8 cellular contexts compared by ENCODE assay signal in the genomic region with DNA sequence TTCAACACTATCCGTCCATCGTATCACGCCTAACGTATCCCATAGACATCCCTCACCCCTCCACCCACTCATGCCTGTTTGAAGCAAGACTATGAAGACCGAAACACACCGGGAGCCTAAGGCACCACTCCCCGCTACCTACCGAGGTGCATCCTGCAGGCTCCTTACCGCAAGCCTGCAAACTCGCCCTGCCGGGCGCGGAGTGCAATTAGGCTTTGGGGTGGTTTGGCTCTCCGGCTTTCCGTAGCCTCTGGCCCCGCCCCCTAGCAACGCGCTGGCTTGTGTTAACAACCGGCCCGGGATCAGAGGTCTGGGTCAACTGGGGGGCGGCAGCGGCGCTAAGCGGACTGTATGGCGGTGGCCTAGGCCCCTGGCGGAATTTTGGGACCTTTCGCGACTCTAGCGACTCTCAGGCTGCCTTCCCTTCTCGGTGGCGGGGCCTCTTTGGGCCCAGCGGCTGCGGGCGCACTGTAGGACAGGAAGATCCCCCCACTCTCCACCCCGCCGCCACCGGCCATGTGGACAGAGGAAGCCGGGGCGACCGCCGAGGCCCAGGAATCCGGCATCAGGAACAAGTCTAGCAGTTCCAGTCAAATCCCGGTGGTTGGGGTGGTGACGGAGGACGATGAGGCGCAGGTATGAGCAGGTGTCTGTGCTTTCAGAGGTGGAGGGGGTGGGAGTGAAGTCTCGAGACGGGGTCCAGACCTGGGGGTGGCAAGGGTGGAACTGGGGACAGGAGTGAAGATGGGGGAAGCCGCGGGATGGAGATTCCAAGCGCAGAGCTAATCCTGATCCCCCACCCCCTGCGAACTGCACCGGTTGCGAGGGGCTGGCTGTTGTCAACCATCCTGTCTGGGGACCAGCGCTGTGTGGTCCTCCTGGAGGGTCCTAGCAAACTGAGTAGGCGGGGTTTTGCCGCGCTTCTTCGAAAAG. TPM values are rescaled to one million over a fixed set of nuclear protein-coding genes. Genes with fewer than 3 reads are reported as not detected.
DNase-seq lines count a peak whose midpoint lies in the region; ATAC-seq and TF ChIP-seq lines count a peak whose summit lies in the region.

A gene with protein sequence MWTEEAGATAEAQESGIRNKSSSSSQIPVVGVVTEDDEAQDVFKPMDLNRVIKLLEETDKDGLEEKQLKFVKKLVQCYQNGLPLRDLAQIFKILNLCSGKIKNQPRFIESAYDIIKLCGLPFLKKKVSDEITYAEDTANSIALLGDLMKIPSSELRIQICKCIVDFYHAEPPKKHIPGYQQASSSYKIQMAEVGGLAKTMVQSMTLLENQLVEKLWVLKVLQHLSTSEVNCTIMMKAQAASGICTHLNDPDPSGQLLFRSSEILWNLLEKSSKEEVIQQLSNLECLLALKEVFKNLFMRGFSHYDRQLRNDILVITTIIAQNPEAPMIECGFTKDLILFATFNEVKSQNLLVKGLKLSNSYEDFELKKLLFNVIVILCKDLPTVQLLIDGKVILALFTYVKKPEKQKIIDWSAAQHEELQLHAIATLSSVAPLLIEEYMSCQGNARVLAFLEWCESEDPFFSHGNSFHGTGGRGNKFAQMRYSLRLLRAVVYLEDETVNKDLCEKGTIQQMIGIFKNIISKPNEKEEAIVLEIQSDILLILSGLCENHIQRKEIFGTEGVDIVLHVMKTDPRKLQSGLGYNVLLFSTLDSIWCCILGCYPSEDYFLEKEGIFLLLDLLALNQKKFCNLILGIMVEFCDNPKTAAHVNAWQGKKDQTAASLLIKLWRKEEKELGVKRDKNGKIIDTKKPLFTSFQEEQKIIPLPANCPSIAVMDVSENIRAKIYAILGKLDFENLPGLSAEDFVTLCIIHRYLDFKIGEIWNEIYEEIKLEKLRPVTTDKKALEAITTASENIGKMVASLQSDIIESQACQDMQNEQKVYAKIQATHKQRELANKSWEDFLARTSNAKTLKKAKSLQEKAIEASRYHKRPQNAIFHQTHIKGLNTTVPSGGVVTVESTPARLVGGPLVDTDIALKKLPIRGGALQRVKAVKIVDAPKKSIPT (plus strand): TSS at position 266 of the 933 bp plus-strand sequence. CDS start 251 bp downstream, at position 517.

- H3K4me1 Mint-ChIP-seq in endothelial cell (ENCODE audit: unreplicated experiment) = peaks cover 18% of the 10 kb centered on the region
- H3K4me1 Mint-ChIP-seq in mesothelial cell of epicardium = peaks cover 15% of the 10 kb centered on the region

- DNase-seq in COLO668 (lab: John Stamatoyannopoulos, UW; ENCODE audit: unreplicated experiment) = peak; percentile 81
- DNase-seq in NOMO-1 (lab: John Stamatoyannopoulos, UW; ENCODE audit: unreplicated experiment in 2 of 2) = peak; percentile 95 to 97
- DNase-seq in activated CD8-positive, alpha-beta memory T cell treated with anti-CD3 and anti-CD28 coated beads, Interleukin-2, amount 50 U/mL, for 1 hour (ENCODE audit: extremely low read depth) = peak; percentile 62
- DNase-seq in endothelial cell (ENCODE audit: low spot score) = peak; percentile 93
- DNase-seq in mesothelial cell of epicardium (ENCODE audit: low spot score in 2 of 2, unreplicated experiment in 2 of 2) = peak; percentile 69 to 89
- peak; percentile 77 for DNase-seq in stimulated activated CD8-positive, alpha-beta memory T cell treated with anti-CD3 and anti-CD28 coated beads, Interleukin-15, amount 100 ng/mL, for 1 hour (ENCODE audit: low read depth)

- H3K4me3 Mint-ChIP-seq in endothelial cell (ENCODE audit: unreplicated experiment) (peak within 1 kb of the TSS; percentile 96), mesothelial cell of epicardium (peak within 1 kb of the TSS; percentile 88)

- peaks cover 10% of the 10 kb centered on the region for H3K27me3 Mint-ChIP-seq in endothelial cell (ENCODE audit: unreplicated experiment)
- peaks cover 54% of the 10 kb centered on the region for H3K27me3 Mint-ChIP-seq in mesothelial cell of epicardium (ENCODE audit: low read depth)

- H3K36me3 Mint-ChIP-seq in endothelial cell (ENCODE audit: low read depth, unreplicated experiment) (no peaks in the 10 kb centered on the region), mesothelial cell of epicardium (no peaks in the 10 kb centered on the region)

- H3K9me3 Mint-ChIP-seq in endothelial cell (ENCODE audit: unreplicated experiment) (no peaks in the 10 kb centered on the region), mesothelial cell of epicardium (no peaks in the 10 kb centered on the region)

- H3K27ac Mint-ChIP-seq in endothelial cell (ENCODE audit: unreplicated experiment) (peak within 1 kb of the TSS; percentile 24), mesothelial cell of epicardium (peak within 1 kb of the TSS; percentile 74)

- ATAC-seq in GM19455 (IDR thresholded peaks at IDR 0.05; ENCODE audit: unreplicated experiment) (peak; percentile 92), HG03571 (IDR thresholded peaks at IDR 0.05; ENCODE audit: unreplicated experiment) (peak; percentile 91)

- no peak for TF ChIP-seq CTCF in endothelial cell (IDR thresholded peaks at IDR 0.05; ENCODE audit: unreplicated experiment)
- no peak for TF ChIP-seq CTCF in mesothelial cell of epicardium (IDR thresholded peaks at IDR 0.05; ENCODE audit: unreplicated experiment)

RNA-seq across cellular contexts. Expression of the gene that starts here (rescaled TPM):
- total RNA-seq in endothelial cell (ENCODE audit: unreplicated experiment) (1.8 TPM), mesothelial cell of epicardium (3.7 to 4.8 TPM (median 4.6 TPM) in 3 replicates)

Comparison
In these comparisons a context has a peak if more than half of its experiments do, and no peak if none do; other contexts are left out.
1. Peak in every context shown above with its lines: DNase-seq and ATAC-seq.